ENCODE assay signal across 9 cellular contexts in the genomic region with DNA sequence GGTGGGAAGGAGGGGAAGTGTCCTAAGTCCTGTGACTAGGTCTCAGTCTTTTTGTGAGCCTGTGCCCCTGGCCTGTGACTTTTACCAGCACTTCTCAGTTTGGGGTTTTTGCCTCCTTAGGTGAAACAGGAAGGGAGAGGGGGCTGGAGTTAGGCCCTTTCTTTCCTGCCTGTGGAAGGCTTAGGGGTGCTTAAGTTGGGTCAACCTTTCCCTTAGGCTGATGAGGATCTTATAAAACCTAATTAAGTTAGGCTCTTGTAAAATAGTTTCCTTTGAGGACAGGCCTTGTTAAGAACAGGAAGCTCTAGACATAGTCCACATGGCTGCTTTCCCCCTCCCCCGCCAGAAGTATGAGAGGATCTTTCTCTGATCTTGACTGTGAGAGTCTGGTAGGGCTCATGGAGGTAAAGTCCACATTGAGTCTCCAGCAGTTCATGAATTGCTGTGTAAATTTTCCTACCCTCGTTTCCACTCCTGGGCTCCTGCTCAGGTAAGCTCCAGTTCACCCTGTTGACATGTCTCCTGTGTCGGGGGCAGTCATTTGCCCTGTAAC. TPM values are rescaled to one million over a fixed set of nuclear protein-coding genes. Genes with fewer than 3 reads are reported as not detected.
DNase-seq lines count a peak whose midpoint lies in the region; ATAC-seq, FAIRE-seq and TF ChIP-seq lines count a peak whose summit lies in the region.
"Had no signal": no experiment of that assay in that cellular context is flagged by ENCODE, and none has a peak within 500 bp of the region (broad histone marks: within the 10 kb centered on the region; RNA-seq: fewer than 3 reads in every experiment).

No MANE protein-coding gene starts in this region.

- H3K4me3 Mint-ChIP-seq in activated naive CD8-positive, alpha-beta T cell treated with anti-CD3 and anti-CD28 coated beads, Interleukin-2, amount 50 U/mL, for 24 hours = peak overlapping the region; percentile 2
- no peak overlapping the region for H3K4me3 Mint-ChIP-seq in osteocyte (ENCODE audit: unreplicated experiment)

- H3K27me3 Mint-ChIP-seq in activated naive CD8-positive, alpha-beta T cell treated with anti-CD3 and anti-CD28 coated beads, Interleukin-2, amount 50 U/mL, for 24 hours = no peaks in the 10 kb centered on the region
- no peaks in the 10 kb centered on the region for H3K27me3 Mint-ChIP-seq in osteocyte (ENCODE audit: unreplicated experiment)

- no peak for TF ChIP-seq POLR2A in H54 (IDR thresholded peaks at IDR 0.05; ENCODE audit: low read depth, low read length)

- peaks cover 28% of the 10 kb centered on the region for H3K4me1 Mint-ChIP-seq in activated naive CD8-positive, alpha-beta T cell treated with anti-CD3 and anti-CD28 coated beads, Interleukin-2, amount 50 U/mL, for 24 hours
- H3K4me1 Mint-ChIP-seq in osteocyte (ENCODE audit: unreplicated experiment) = peaks cover 11% of the 10 kb centered on the region

- no peaks in the 10 kb centered on the region for H3K9me3 Mint-ChIP-seq in activated naive CD8-positive, alpha-beta T cell treated with anti-CD3 and anti-CD28 coated beads, Interleukin-2, amount 50 U/mL, for 24 hours
- no peaks in the 10 kb centered on the region for H3K9me3 Mint-ChIP-seq in osteocyte (ENCODE audit: unreplicated experiment)

- DNase-seq in GM19238 (ENCODE audit: insufficient read length, low spot score) = peak; percentile 48
- DNase-seq in OCI-M1 (lab: John Stamatoyannopoulos, UW) = peak; percentile 68
- peak; percentile 25 for DNase-seq in activated naive CD8-positive, alpha-beta T cell treated with anti-CD3 and anti-CD28 coated beads, Interleukin-2, amount 50 U/mL, for 24 hours
- DNase-seq in osteocyte (ENCODE audit: extremely low spot score, unreplicated experiment) = peak; percentile 27
- no peak for DNase-seq in HTR-8/SVneo (ENCODE audit: insufficient read length, low spot score)
- no peak for DNase-seq in effector CD8-positive, alpha-beta T cell (lab: John Stamatoyannopoulos, UW)
- no peak for DNase-seq in H54 (ENCODE audit: insufficient read length, low spot score)

- H3K36me3 Mint-ChIP-seq in activated naive CD8-positive, alpha-beta T cell treated with anti-CD3 and anti-CD28 coated beads, Interleukin-2, amount 50 U/mL, for 24 hours (ENCODE audit: low read depth) = peaks cover 1% of the 10 kb centered on the region
- no peaks in the 10 kb centered on the region for H3K36me3 Mint-ChIP-seq in osteocyte (ENCODE audit: unreplicated experiment)

- peak; percentile 51 for ATAC-seq in activated naive CD8-positive, alpha-beta T cell treated with anti-CD3 and anti-CD28 coated beads, Interleukin-2, amount 50 U/mL, for 24 hours
- no peak for ATAC-seq in HG03196 (IDR thresholded peaks at IDR 0.05; ENCODE audit: unreplicated experiment)

- peak overlapping the region; percentile 85 for H3K27ac Mint-ChIP-seq in activated naive CD8-positive, alpha-beta T cell treated with anti-CD3 and anti-CD28 coated beads, Interleukin-2, amount 50 U/mL, for 24 hours
- H3K27ac Mint-ChIP-seq in osteocyte (ENCODE audit: unreplicated experiment) = peak overlapping the region; percentile 23

- no peak for TF ChIP-seq CTCF in osteocyte (IDR thresholded peaks at IDR 0.05)

- FAIRE-seq in HTR-8/SVneo (lab: Jason Lieb, UNC) = no peak
- no peak for FAIRE-seq in H54 (lab: Jason Lieb, UNC)
- FAIRE-seq: frontal cortex had no signal

RNA-seq across cellular contexts. Expression of a gene that starts 17.0 kb away (rescaled TPM):
- total RNA-seq in osteocyte = 22.5 and 23.1 TPM in 2 replicates

RNA-seq across cellular contexts. Expression of a gene that starts 26.0 kb away (rescaled TPM):
- total RNA-seq in osteocyte = 7.1 and 8.4 TPM in 2 replicates

Comparison
In these comparisons a context has a peak if more than half of its experiments do, and no peak if none do; other contexts are left out.
1. DNase-seq: peak in GM19238 (single experiment), OCI-M1 (single experiment), activated naive CD8-positive, alpha-beta T cell treated with anti-CD3 and anti-CD28 coated beads, Interleukin-2, amount 50 U/mL, for 24 hours (single experiment) and osteocyte (single experiment); none in HTR-8/SVneo (single experiment), effector CD8-positive, alpha-beta T cell (single experiment) and H54 (single experiment).